In genomic region chr10:8183241-8183704, GRCh38 we compare ENCODE assay signal across 8 cellular contexts.
DNase-seq lines count a peak whose midpoint lies in the region; ATAC-seq, FAIRE-seq and TF ChIP-seq lines count a peak whose summit lies in the region.

No MANE protein-coding gene starts in this region.

- H3K36me3 Mint-ChIP-seq in CD8-positive, alpha-beta memory T cell, result peaks cover 0 to 4% (median 2%) of the 10 kb centered on the region in 3 donors
- H3K36me3 Mint-ChIP-seq in T-helper 1 cell treated with Interleukin-12 subunit alpha and Interleukin-12 subunit beta and Interleukin-4 antibody, amounts not matched to agents 30 μg/mL and 1 μg/mL, for 36 hours (ENCODE audit: low read depth), result peaks cover 5% of the 10 kb centered on the region

- peaks cover 18% of the 10 kb centered on the region for H3K4me1 ChIP-seq in CD8-positive, alpha-beta memory T cell (ENCODE audit: insufficient read depth, low read length)
- peaks cover 19% of the 10 kb centered on the region for H3K4me1 ChIP-seq in effector memory CD4-positive, alpha-beta T cell (ENCODE audit: control insufficient read depth, insufficient read depth, low read length, poor library complexity, severe bottlenecking)
- no peaks in the 10 kb centered on the region for H3K4me1 ChIP-seq in colonic mucosa

- peak overlapping the region; percentile 20 for H3K27ac ChIP-seq in CD8-positive, alpha-beta memory T cell (ENCODE audit: low read depth, low read length)
- peak overlapping the region; percentile 73 for H3K27ac ChIP-seq in effector memory CD4-positive, alpha-beta T cell (ENCODE audit: insufficient read depth, low read length, poor library complexity, severe bottlenecking)
- no peak overlapping the region for H3K27ac ChIP-seq in colonic mucosa

- H3K4me3 ChIP-seq in CD8-positive, alpha-beta memory T cell (ENCODE audit: low read length), result peak overlapping the region; percentile 3
- no peak overlapping the region for H3K4me3 ChIP-seq in effector memory CD4-positive, alpha-beta T cell (ENCODE audit: insufficient read depth, low read depth, low read length, poor library complexity, severe bottlenecking)
- no peak overlapping the region for H3K4me3 ChIP-seq in colonic mucosa

- TF ChIP-seq CTCF in colonic mucosa (IDR thresholded peaks at IDR 0.05), result no peak

- intact Hi-C loops in colonic mucosa (cut with DNase I), result no loop called here

- peaks cover 28 to 39% (median 31%) of the 10 kb centered on the region in 3 donors for H3K4me1 Mint-ChIP-seq in CD8-positive, alpha-beta memory T cell
- H3K4me1 Mint-ChIP-seq in T-helper 1 cell treated with Interleukin-12 subunit alpha and Interleukin-12 subunit beta and Interleukin-4 antibody, amounts not matched to agents 30 μg/mL and 1 μg/mL, for 36 hours (ENCODE audit: low read depth), result peaks cover 26% of the 10 kb centered on the region

- H3K9me3 Mint-ChIP-seq in CD8-positive, alpha-beta memory T cell, result no peaks in the 10 kb centered on the region
- no peaks in the 10 kb centered on the region for H3K9me3 Mint-ChIP-seq in T-helper 1 cell treated with Interleukin-12 subunit alpha and Interleukin-12 subunit beta and Interleukin-4 antibody, amounts not matched to agents 30 μg/mL and 1 μg/mL, for 36 hours

- peak; percentile 23 to 71 (median 52) for DNase-seq in CD8-positive, alpha-beta memory T cell
- DNase-seq in H54 (ENCODE audit: insufficient read length, low spot score) (no peak), EL (no peak), medulla oblongata (ENCODE audit: extremely low spot score) (no peak), colonic mucosa (no peak)
- DNase-seq in effector memory CD4-positive, alpha-beta T cell, result peak; percentile 44 to 59 (median 46)

- ATAC-seq in GM19328 (IDR thresholded peaks at IDR 0.05; ENCODE audit: unreplicated experiment), result no peak

- no peaks in the 10 kb centered on the region for H3K36me3 ChIP-seq in CD8-positive, alpha-beta memory T cell (ENCODE audit: insufficient read depth, low read length)
- no peaks in the 10 kb centered on the region for H3K36me3 ChIP-seq in effector memory CD4-positive, alpha-beta T cell (ENCODE audit: control insufficient read depth, insufficient read depth, low read length)
- H3K36me3 ChIP-seq in colonic mucosa, result no peaks in the 10 kb centered on the region

- peaks cover 0 to 2% of the 10 kb centered on the region in 2 donors for H3K27me3 Mint-ChIP-seq in CD8-positive, alpha-beta memory T cell
- H3K27me3 Mint-ChIP-seq in T-helper 1 cell treated with Interleukin-12 subunit alpha and Interleukin-12 subunit beta and Interleukin-4 antibody, amounts not matched to agents 30 μg/mL and 1 μg/mL, for 36 hours (ENCODE audit: low read depth), result peaks cover 26% of the 10 kb centered on the region

- peak overlapping the region; percentile 67 to 94 (median 88) for H3K27ac Mint-ChIP-seq in CD8-positive, alpha-beta memory T cell
- H3K27ac Mint-ChIP-seq in T-helper 1 cell treated with Interleukin-12 subunit alpha and Interleukin-12 subunit beta and Interleukin-4 antibody, amounts not matched to agents 30 μg/mL and 1 μg/mL, for 36 hours, result peak overlapping the region; percentile 69

- no peaks in the 10 kb centered on the region for H3K9me3 ChIP-seq in CD8-positive, alpha-beta memory T cell (ENCODE audit: low read length)
- H3K9me3 ChIP-seq in effector memory CD4-positive, alpha-beta T cell (ENCODE audit: control insufficient read depth, low read length), result no peaks in the 10 kb centered on the region
- no peaks in the 10 kb centered on the region for H3K9me3 ChIP-seq in colonic mucosa

- H3K27me3 ChIP-seq in CD8-positive, alpha-beta memory T cell (ENCODE audit: insufficient read depth, low read length, poor library complexity, severe bottlenecking), result no peaks in the 10 kb centered on the region
- H3K27me3 ChIP-seq in effector memory CD4-positive, alpha-beta T cell (replicated peaks; ENCODE audit: control insufficient read depth, insufficient read depth, low read length, poor library complexity, severe bottlenecking), result no peaks in the 10 kb centered on the region
- H3K27me3 ChIP-seq in colonic mucosa, result no peaks in the 10 kb centered on the region

- POLR2A ChIA-PET in CD8-positive, alpha-beta memory T cell (lab: Charles Lee), result interaction anchor here (0.6 to 0.7 kb wide), 2 partner anchors 364 to 1155 kb away, joined by 5 to 7 read pairs; no protein-coding TSS in a partner anchor

- peak; percentile 11 for FAIRE-seq in H54 (lab: Jason Lieb, UNC)

- CTCF ChIA-PET in CD8-positive, alpha-beta memory T cell (lab: Charles Lee), result interaction anchor here (1.1 to 1.4 kb wide), 2 partner anchors 14 to 123 kb away, joined by 3 read pairs; no protein-coding TSS in a partner anchor

- no peak for TF ChIP-seq POLR2A in H54 (IDR thresholded peaks at IDR 0.05; ENCODE audit: low read depth, low read length)

- no peak overlapping the region for H3K9ac ChIP-seq in colonic mucosa (ENCODE audit: low read depth in 2 of 2, low read length in 2 of 2)

- peak overlapping the region; percentile 3 to 69 (median 45) for H3K4me3 Mint-ChIP-seq in CD8-positive, alpha-beta memory T cell
- H3K4me3 Mint-ChIP-seq in T-helper 1 cell treated with Interleukin-12 subunit alpha and Interleukin-12 subunit beta and Interleukin-4 antibody, amounts not matched to agents 30 μg/mL and 1 μg/mL, for 36 hours, result peak overlapping the region; percentile 28

Comparison
In these comparisons a context has a peak if more than half of its experiments do, and no peak if none do; other contexts are left out.
1. DNase-seq: peak in CD8-positive, alpha-beta memory T cell (5 of 5) and effector memory CD4-positive, alpha-beta T cell (3 of 3); none in H54 (single experiment), EL (single experiment), medulla oblongata (single experiment) and colonic mucosa (single experiment).